In genomic region chr11:11621881-11622706, GRCh38 we compare ENCODE assay signal across 8 cellular contexts. TPM values are rescaled to one million over a fixed set of nuclear protein-coding genes. Genes with fewer than 3 reads are reported as not detected.
DNase-seq lines count a peak whose midpoint lies in the region; ATAC-seq and TF ChIP-seq lines count a peak whose summit lies in the region.

GALNT18 (minus strand) TSS chr11:11622005.

- H3K79me2 ChIP-seq in DOHH2 (ENCODE audit: control insufficient read depth, low read length) = no peaks in the 10 kb centered on the region

- H3K27ac Mint-ChIP-seq in nephron = no peak within 1 kb of the TSS

- H3K9me3 ChIP-seq in DOHH2 (ENCODE audit: control insufficient read depth, insufficient read depth, low read length) (no peaks in the 10 kb centered on the region), Peyer's patch (no peaks in the 10 kb centered on the region)

- H3K4me1 ChIP-seq in DOHH2 (ENCODE audit: control insufficient read depth, low read length) = 0 out of 2 replicates have a peak, but pooled peaks cover 4% of the 10 kb centered on the region
- H3K4me1 ChIP-seq in Peyer's patch = peaks cover 0 to 21% (median 0%) of the 10 kb centered on the region in 4 donors

- TF ChIP-seq CTCF in DOHH2 (IDR thresholded peaks at IDR 0.05; ENCODE audit: low read depth, low read length, poor library complexity, severe bottlenecking) (no peak), Peyer's patch (IDR thresholded peaks at IDR 0.05) (peak in 4 of 6 experiments; percentile 8 to 48 (median 44)), fibroblast of pulmonary artery (IDR thresholded peaks at IDR 0.05; ENCODE audit: low read length, missing control alignments) (no peak), nephron (IDR thresholded peaks at IDR 0.05; ENCODE audit: unreplicated experiment in 3 of 3) (peak; percentile 38 to 59 (median 46))

- H3K9me3 Mint-ChIP-seq in nephron = no peaks in the 10 kb centered on the region

- H3K4me3 ChIP-seq in DOHH2 (ENCODE audit: low read length) (peak within 1 kb of the TSS; percentile 28), Peyer's patch (peak within 1 kb of the TSS; percentile 34 to 52 (median 45)), fibroblast of pulmonary artery (replicated peaks; ENCODE audit: low read depth, low read length) (peak within 1 kb of the TSS; percentile 43)
- H3K4me3 ChIP-seq in Jurkat, Clone E6-1 (ENCODE audit: low read length) = peak within 1 kb of the TSS; percentile 80

- peak; percentile 87 for DNase-seq in Jurkat, Clone E6-1 (ENCODE audit: low read depth, low spot score)
- DNase-seq in Peyer's patch (peak; percentile 43 to 85 (median 85)), fibroblast of pulmonary artery (ENCODE audit: low read depth) (peak; percentile 89)
- DNase-seq in activated effector memory CD4-positive, alpha-beta T cell treated with Interleukin-2 at 50 U/mL for 16 hours = peak; percentile 26
- peak; percentile 86 for DNase-seq in stimulated activated naive CD8-positive, alpha-beta T cell treated with anti-CD3 and anti-CD28 coated beads, Interleukin-15, Interleukin-2, amounts not matched to agents 100 U/mL and 50 U/mL, for 24 hours

- H3K27me3 Mint-ChIP-seq in nephron (ENCODE audit: low read depth) = peaks cover 38% of the 10 kb centered on the region

- H3K27me3 ChIP-seq in DOHH2 (ENCODE audit: control insufficient read depth, low read length) (peaks cover 17% of the 10 kb centered on the region), Peyer's patch (no peaks in the 10 kb centered on the region)

- H3K27ac ChIP-seq in DOHH2 (ENCODE audit: low read depth, low read length) = no peak within 1 kb of the TSS
- H3K27ac ChIP-seq in Peyer's patch = peak within 1 kb of the TSS in 3 of 4 donors; percentile 1 to 67 (median 55)

- H3K4me3 Mint-ChIP-seq in nephron = peak within 1 kb of the TSS; percentile 87 to 92 (median 91)

- H3K36me3 Mint-ChIP-seq in nephron (ENCODE audit: low read depth) = no peaks in the 10 kb centered on the region

- ATAC-seq in GM21723 (IDR thresholded peaks at IDR 0.05; ENCODE audit: unreplicated experiment) = peak; percentile 92
- peak; percentile 98 for ATAC-seq in stimulated activated naive CD8-positive, alpha-beta T cell treated with anti-CD3 and anti-CD28 coated beads, Interleukin-15, Interleukin-2, amounts not matched to agents 100 U/mL and 50 U/mL, for 24 hours

- H4K20me1 ChIP-seq in DOHH2 (ENCODE audit: control insufficient read depth, insufficient read depth, low read depth, low read length) = no peaks in the 10 kb centered on the region

- no peaks in the 10 kb centered on the region for H3K9me2 ChIP-seq in DOHH2 (replicated peaks; ENCODE audit: control insufficient read depth, low read length)

- H3K36me3 ChIP-seq in DOHH2 (ENCODE audit: control insufficient read depth, low read length) (no peaks in the 10 kb centered on the region), Peyer's patch (no peaks in the 10 kb centered on the region)

- peak within 1 kb of the TSS; percentile 43; the same call in 1 of the 2 replicates for H3K4me2 ChIP-seq in DOHH2 (ENCODE audit: low read length)

- H3K4me1 Mint-ChIP-seq in nephron = peaks cover 20% of the 10 kb centered on the region

- no peak for TF ChIP-seq POLR2A in Peyer's patch (IDR thresholded peaks at IDR 0.05)

- no peaks in the 10 kb centered on the region for H3F3A ChIP-seq in DOHH2 (ENCODE audit: control insufficient read depth, insufficient read depth)

RNA-seq across cellular contexts. Expression of gene GALNT18, which starts in this region (rescaled TPM):
- 15.7 TPM for polyA plus RNA-seq in Jurkat, Clone E6-1 (2012; ENCODE audit: insufficient read depth, insufficient read length)
- total RNA-seq in Peyer's patch = 10 to 100 TPM in 2 of 4 donors, 1 to 10 TPM in 2; 3.5 to 31.4 (median 11.1) TPM

Comparison
In these comparisons a context has a peak if more than half of its experiments do, and no peak if none do; other contexts are left out.
1. H3K4me3 ChIP-seq: peak in every context shown above with its lines; median percentile 80 in Jurkat, Clone E6-1; 45 in Peyer's patch; 43 in fibroblast of pulmonary artery; 28 in DOHH2.
2. CTCF ChIP-seq: peak in Peyer's patch (4 of 6) and nephron (3 of 3); none in DOHH2 (single experiment) and fibroblast of pulmonary artery (single experiment).
3. DNase-seq: peak in every context shown above with its lines; median percentile 89 in fibroblast of pulmonary artery; 87 in Jurkat, Clone E6-1; 86 in stimulated activated naive CD8-positive, alpha-beta T cell treated with anti-CD3 and anti-CD28 coated beads, Interleukin-15, Interleukin-2, amounts not matched to agents 100 U/mL and 50 U/mL, for 24 hours; 85 in Peyer's patch; 26 in activated effector memory CD4-positive, alpha-beta T cell treated with Interleukin-2 at 50 U/mL for 16 hours.